15 cellular contexts compared by ENCODE assay signal in the genomic region with DNA sequence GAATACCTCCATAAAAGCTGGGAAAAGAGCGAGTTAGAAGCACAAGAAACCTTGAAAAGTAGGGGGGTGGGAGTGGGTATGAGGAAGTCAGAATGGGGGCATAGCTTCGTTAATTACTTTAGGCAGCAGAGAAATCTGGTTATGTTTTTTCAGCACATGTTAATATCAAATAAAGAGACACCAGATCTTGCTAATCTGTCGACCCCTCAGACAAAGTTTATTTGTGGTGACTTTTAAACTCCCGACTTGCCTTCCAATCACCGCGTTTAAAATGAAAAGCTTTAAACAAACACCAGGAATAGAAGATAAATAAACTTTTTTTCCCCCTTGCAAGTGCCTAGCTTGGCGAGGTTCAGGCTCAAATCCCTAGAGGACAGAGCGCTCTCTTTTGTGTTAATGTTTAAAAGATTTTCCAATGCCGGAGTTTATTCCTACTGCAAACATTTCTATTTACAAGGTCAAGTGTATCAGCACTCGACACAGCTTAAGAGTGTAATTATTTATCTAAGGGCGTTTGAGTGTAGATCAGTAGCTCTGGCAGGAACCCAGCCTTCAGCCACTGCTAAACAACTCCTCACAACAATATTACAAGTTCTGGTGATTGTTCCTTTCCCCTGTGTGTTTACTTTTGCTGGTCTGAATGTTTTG. TPM values are rescaled to one million over a fixed set of nuclear protein-coding genes. Genes with fewer than 3 reads are reported as not detected.
DNase-seq lines count a peak whose midpoint lies in the region; ATAC-seq, FAIRE-seq and TF ChIP-seq lines count a peak whose summit lies in the region.
"Had no signal": no experiment of that assay in that cellular context is flagged by ENCODE, and none has a peak within 500 bp of the region (broad histone marks: within the 10 kb centered on the region; RNA-seq: fewer than 3 reads in every experiment).

No MANE protein-coding gene starts in this region.

- in situ Hi-C loops in KBM-7 (cut with MboI; ENCODE audit: low pct_unique_long_range_greater_than_20kb, low sequenced_read_pairs): no loop called here

- intact Hi-C loops in A673 (cut with micrococcal nuclease; ENCODE audit: unreplicated experiment): loop anchor here (10.0 kb wide), 2 partner anchors 141 to 509 kb away; no protein-coding TSS in a partner anchor

- POLR2A ChIA-PET in A673 (lab: Charles Lee; ENCODE audit: low non-redundant PET): interaction anchor here (0.6 kb wide), 1 partner anchor 446 kb away, joined by 3 read pairs; no protein-coding TSS in a partner anchor

- H3K36me3 Mint-ChIP-seq in nephron (ENCODE audit: low read depth): peaks cover 20% of the 10 kb centered on the region
- H3K36me3 Mint-ChIP-seq: activated naive CD8-positive, alpha-beta T cell treated with anti-CD3 and anti-CD28 coated beads, Interleukin-2, amount 10 ng/mL, durations not matched to agents 7 days and 5 days had no signal

- H3K27ac ChIP-seq in A673 (ENCODE audit: low read depth, low read length, poor library complexity, severe bottlenecking): no peak overlapping the region
- H3K27ac ChIP-seq: epithelial cell of prostate had no signal

- peaks cover 50% of the 10 kb centered on the region for H3K4me1 Mint-ChIP-seq in nephron

- H3K4me3 ChIP-seq in A673 (ENCODE audit: low read depth, low read length, poor library complexity, severe bottlenecking): peak overlapping the region; percentile 84

- peaks cover 11% of the 10 kb centered on the region for H3K9me3 Mint-ChIP-seq in nephron
- H3K9me3 Mint-ChIP-seq: activated CD4-positive, alpha-beta T cell treated with anti-CD3 and anti-CD28 coated beads, Interleukin-2, amount 10 ng/mL, durations not matched to agents 24 days and 14 days; activated naive CD8-positive, alpha-beta T cell treated with anti-CD3 and anti-CD28 coated beads, Interleukin-2, amount 10 ng/mL, durations not matched to agents 7 days and 5 days had no signal

- TF ChIP-seq CTCF in A673 (conservative IDR thresholded peaks at IDR 0.05; ENCODE audit: low read depth, low read length) (no peak), nephron (IDR thresholded peaks at IDR 0.05; ENCODE audit: unreplicated experiment in 3 of 3) (no peak)

- peaks cover 5% of the 10 kb centered on the region for H3K27me3 Mint-ChIP-seq in nephron (ENCODE audit: low read depth)

- no peak for ATAC-seq in GM19324 (IDR thresholded peaks at IDR 0.05; ENCODE audit: low FRiP score, unreplicated experiment)
- no peak for ATAC-seq in HG03097 (IDR thresholded peaks at IDR 0.05; ENCODE audit: low FRiP score, unreplicated experiment)

- H3K27ac Mint-ChIP-seq in nephron: peak overlapping the region; percentile 97 to 99 (median 97)
- H3K27ac Mint-ChIP-seq: activated CD4-positive, alpha-beta T cell treated with anti-CD3 and anti-CD28 coated beads, Interleukin-2, amount 10 ng/mL, durations not matched to agents 24 days and 14 days; activated naive CD8-positive, alpha-beta T cell treated with anti-CD3 and anti-CD28 coated beads, Interleukin-2, amount 10 ng/mL, durations not matched to agents 7 days and 5 days had no signal

- CTCF ChIA-PET in A673 (lab: Charles Lee): interaction anchor here (0.6 kb wide), 1 partner anchor 154 kb away, joined by 6 read pairs; no protein-coding TSS in a partner anchor

- peak; percentile 88 for FAIRE-seq in endometrium (lab: Jason Lieb, UNC)

- peaks cover 33% of the 10 kb centered on the region for H3K4me1 ChIP-seq in A673 (ENCODE audit: insufficient read depth, low read length, poor library complexity, severe bottlenecking)
- H3K4me1 ChIP-seq: BE2C had no signal

- DNase-seq in A673 (ENCODE audit: low spot score): peak; percentile 36
- peak; percentile 14 for DNase-seq in KBM-7
- DNase-seq in NCI-H2227 (lab: John Stamatoyannopoulos, UW; ENCODE audit: unreplicated experiment): no peak
- no peak for DNase-seq in putamen (ENCODE audit: low spot score)
- DNase-seq: activated CD4-positive, alpha-beta T cell treated with anti-CD3 and anti-CD28 coated beads, Interleukin-2, amount 10 ng/mL, durations not matched to agents 24 days and 14 days; activated naive CD8-positive, alpha-beta T cell treated with anti-CD3 and anti-CD28 coated beads, Interleukin-2, amount 10 ng/mL, durations not matched to agents 7 days and 5 days; BE2C; NCI-H2081 treated with DMSO at 0.1 percent for 48 hours; stimulated activated CD4-positive, alpha-beta T cell treated with anti-CD3 and anti-CD28 coated beads, Interleukin-15, amount 100 ng/mL, for 24 hours; stimulated activated naive CD4-positive, alpha-beta T cell treated with Interleukin-2 at 50 U/mL for 16 hours had no signal

- H3K27me3 ChIP-seq in A673 (replicated peaks; ENCODE audit: insufficient read depth, low read depth, low read length, poor library complexity): no peaks in the 10 kb centered on the region

- BruUV-seq in A673 (replicated peaks; lab: Mats Ljungman, UMichigan): no TSS peak

- peak overlapping the region; percentile 95 to 99 (median 98) for H3K4me3 Mint-ChIP-seq in nephron
- H3K4me3 Mint-ChIP-seq: activated CD4-positive, alpha-beta T cell treated with anti-CD3 and anti-CD28 coated beads, Interleukin-2, amount 10 ng/mL, durations not matched to agents 24 days and 14 days; activated naive CD8-positive, alpha-beta T cell treated with anti-CD3 and anti-CD28 coated beads, Interleukin-2, amount 10 ng/mL, durations not matched to agents 7 days and 5 days had no signal

- peaks cover 18% of the 10 kb centered on the region for H3K36me3 ChIP-seq in A673 (ENCODE audit: insufficient read depth, low read length, poor library complexity, severe bottlenecking)
- H3K36me3 ChIP-seq: BE2C had no signal

- no peaks in the 10 kb centered on the region for H3K9me3 ChIP-seq in A673 (ENCODE audit: low read depth, low read length, poor library complexity, severe bottlenecking)
- H3K9me3 ChIP-seq: BE2C had no signal

RNA-seq across cellular contexts. Expression of gene GAS1, which starts 4.0 kb away (rescaled TPM):
- total RNA-seq in A673 (2021): 57.5 and 73.0 TPM in 2 replicates

Comparison
In these comparisons a context has a peak if more than half of its experiments do, and no peak if none do; other contexts are left out.
1. DNase-seq: peak in A673 (single experiment) and KBM-7 (single experiment); none in NCI-H2227 (single experiment) and putamen (single experiment).